36 cellular contexts compared by ENCODE assay signal in genomic region chr9:101352892-101353462, GRCh38. TPM values are rescaled to one million over a fixed set of nuclear protein-coding genes. Genes with fewer than 3 reads are reported as not detected.
"Had no signal": no experiment of that assay in that cellular context is flagged by ENCODE, and none has a peak within 500 bp of the region (broad histone marks: within the 10 kb centered on the region; RNA-seq: fewer than 3 reads in every experiment).

No MANE protein-coding gene starts in this region.

- H3K27ac ChIP-seq: adrenal gland, body of pancreas, breast epithelium, SJCRH30, SK-N-MC had no signal

- ATAC-seq: activated CD4-positive, alpha-beta T cell treated with anti-CD3 and anti-CD28 coated beads for 36 hours; activated CD4-positive, CD25-positive, alpha-beta regulatory T cell treated with anti-CD3 and anti-CD28 coated beads, Interleukin-2, amount 50 U/mL, for 24 hours; activated naive CD4-positive, alpha-beta T cell treated with anti-CD3 and anti-CD28 coated beads, Interleukin-2, amount 50 U/mL, for 72 hours; activated T-cell treated with anti-CD3 and anti-CD28 coated beads, Interleukin-2, amount 50 U/mL, for 4 hours; body of pancreas; Panc1; WTC11 had no signal

- H3K9me3 ChIP-seq: adrenal gland, body of pancreas, breast epithelium, MG63, SJCRH30 had no signal

- DNase-seq: activated CD4-positive, alpha-beta T cell treated with anti-CD3 and anti-CD28 coated beads for 36 hours; activated CD4-positive, alpha-beta T cell treated with anti-CD3 and anti-CD28 coated beads, Interleukin-2, amount 10 ng/mL, durations not matched to agents 7 days and 5 days; activated CD4-positive, alpha-beta T cell treated with anti-CD3 and anti-CD28 coated beads, Interleukin-2, amount 50 U/mL, for 48 hours; activated CD8-positive, alpha-beta memory T cell treated with anti-CD3 and anti-CD28 coated beads, Interleukin-2, amount 50 U/mL, for 4 hours; activated gamma-delta T cell treated with Interleukin-2 at 50 U/mL for 16 hours; activated naive CD4-positive, alpha-beta T cell treated with anti-CD3 and anti-CD28 coated beads for 36 hours; activated T-cell treated with anti-CD3 and anti-CD28 coated beads for 4 hours; activated T-cell treated with anti-CD3 and anti-CD28 coated beads, Interleukin-2, amount 50 U/mL, for 4 hours; adrenal gland; body of pancreas; Karpas-422; MG63; NCI-H1048; NCI-H1105 treated with DMSO at 0.1 percent for 48 hours; NCI-H1436 treated with DMSO at 0.1 percent for 48 hours; NCI-H1694 treated with DMSO at 0.1 percent for 48 hours; NCI-H2029; NCI-H2107; NCI-H2171 treated with DMSO at 0.1 percent for 48 hours; NCI-H226; NCI-H446 treated with DMSO at 0.1 percent for 48 hours; NCI-H524; NCI-H69; NCI-H82; SHP77; SJCRH30; T1000 had no signal

- H3K27me3 ChIP-seq: adrenal gland, body of pancreas, breast epithelium, MG63, SJCRH30 had no signal

- H3K4me1 ChIP-seq: adrenal gland, breast epithelium, SJCRH30 had no signal

- FAIRE-seq: astrocyte had no signal

- H3K36me3 ChIP-seq: adrenal gland, breast epithelium, MG63, SJCRH30 had no signal

- H3K4me3 ChIP-seq: adrenal gland, body of pancreas, breast epithelium, MG63, SJCRH30, SK-N-MC had no signal

RNA-seq across cellular contexts. Expression of gene BAAT, which starts 31.8 kb away (rescaled TPM):
- total RNA-seq: activated naive CD4-positive, alpha-beta T cell treated with anti-CD3 and anti-CD28 coated beads for 36 hours; activated naive CD4-positive, alpha-beta T cell treated with anti-CD3 and anti-CD28 coated beads, Interleukin-2, amount 50 U/mL, for 72 hours; RPMI7951; T-helper 2 cell treated with Interferon-gamma antibody and Interleukin-4, amounts not matched to agents 100 ng/mL and 5 ng/mL, for 36 hours had no signal
